13 cellular contexts compared by ENCODE assay signal in the genomic region with DNA sequence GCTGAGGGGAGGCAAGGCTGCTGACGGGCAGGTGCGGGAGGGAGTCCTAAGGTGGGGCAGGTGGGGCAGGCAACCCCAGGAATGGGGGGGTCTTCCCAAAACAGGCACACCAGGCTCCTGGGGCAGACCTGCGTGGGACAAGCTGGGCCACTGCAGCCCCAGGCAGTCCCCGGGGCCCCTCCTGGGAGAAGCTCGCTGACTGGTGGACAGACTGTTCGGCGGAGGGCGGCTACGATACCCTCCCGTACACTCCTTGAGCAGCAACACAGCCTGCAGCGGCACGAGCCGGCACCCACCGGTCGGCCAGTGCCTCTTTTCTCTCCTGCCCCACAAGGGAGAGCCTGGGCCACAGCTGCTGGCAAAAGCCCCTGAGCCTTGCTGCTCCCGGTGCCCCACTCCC.
DNase-seq lines count a peak whose midpoint lies in the region; ATAC-seq and TF ChIP-seq lines count a peak whose summit lies in the region.
"Had no signal": no experiment of that assay in that cellular context is flagged by ENCODE, and none has a peak within 500 bp of the region (broad histone marks: within the 10 kb centered on the region; RNA-seq: fewer than 3 reads in every experiment).

No MANE protein-coding gene starts in this region.

- no peak overlapping the region for H3K4ac ChIP-seq in trophoblast cell (ENCODE audit: low read depth, low read length)

- ATAC-seq in Right ventricle myocardium inferior = no peak
- no peak for ATAC-seq in stimulated activated effector memory CD8-positive, alpha-beta T cell treated with anti-CD3 and anti-CD28 coated beads, Interleukin-12 subunit alpha, Interleukin-12 subunit beta, amount 100 ng/mL, for 72 hours

- no peaks in the 10 kb centered on the region for H3K27me3 ChIP-seq in right atrium auricular region
- H3K27me3 ChIP-seq in trophoblast cell (ENCODE audit: insufficient read depth, low read length) = no peaks in the 10 kb centered on the region
- no peaks in the 10 kb centered on the region for H3K27me3 ChIP-seq in BE2C

- H3K9me3 ChIP-seq in right atrium auricular region = no peaks in the 10 kb centered on the region
- peaks cover 6% of the 10 kb centered on the region for H3K9me3 ChIP-seq in trophoblast cell (ENCODE audit: insufficient read depth, low read depth, low read length)
- no peaks in the 10 kb centered on the region for H3K9me3 ChIP-seq in BE2C
- H3K9me3 ChIP-seq: Caco-2 had no signal

- H3K27ac ChIP-seq in right atrium auricular region (peak overlapping the region in 1 of 2 donors; percentile 44), trophoblast cell (ENCODE audit: low read depth, low read length) (no peak overlapping the region)
- H3K27ac ChIP-seq: C4-2B had no signal

- H4K91ac ChIP-seq in trophoblast cell (ENCODE audit: low read depth, low read length) = no peak overlapping the region

- H3K36me3 ChIP-seq in right atrium auricular region (peaks cover 76% of the 10 kb centered on the region), trophoblast cell (ENCODE audit: control insufficient read depth in 1 of 2, insufficient read depth in 2 of 2, low read length in 2 of 2) (peaks cover 80 to 90% of the 10 kb centered on the region in 2 experiments), BE2C (peaks cover 6% of the 10 kb centered on the region)

- no peak overlapping the region for H2AK5ac ChIP-seq in trophoblast cell (ENCODE audit: low read length)

- no peaks in the 10 kb centered on the region for H3K79me1 ChIP-seq in trophoblast cell (ENCODE audit: low read length)

- H3K4me1 ChIP-seq in right atrium auricular region (peaks cover 0 to 23% of the 10 kb centered on the region in 2 donors), trophoblast cell (ENCODE audit: control insufficient read depth in 1 of 2, insufficient read depth in 2 of 2, low read length in 2 of 2) (no peaks in the 10 kb centered on the region), BE2C (no peaks in the 10 kb centered on the region)
- H3K4me1 ChIP-seq: Caco-2 had no signal

- H3K27me3 Mint-ChIP-seq in IgD-negative memory B cell (no peaks in the 10 kb centered on the region), glutamatergic neuron (ENCODE audit: unreplicated experiment) (peaks cover 28% of the 10 kb centered on the region), type B pancreatic cell (no peaks in the 10 kb centered on the region)
- H3K27me3 Mint-ChIP-seq: B cell; CD4-positive, alpha-beta T cell had no signal

- no peaks in the 10 kb centered on the region for H3K9me3 Mint-ChIP-seq in IgD-negative memory B cell
- peaks cover 17% of the 10 kb centered on the region for H3K9me3 Mint-ChIP-seq in glutamatergic neuron (ENCODE audit: unreplicated experiment)
- H3K9me3 Mint-ChIP-seq in stimulated activated effector memory CD8-positive, alpha-beta T cell treated with anti-CD3 and anti-CD28 coated beads, Interleukin-12 subunit alpha, Interleukin-12 subunit beta, amount 100 ng/mL, for 72 hours = no peaks in the 10 kb centered on the region
- no peaks in the 10 kb centered on the region for H3K9me3 Mint-ChIP-seq in type B pancreatic cell
- H3K9me3 Mint-ChIP-seq: CD4-positive, alpha-beta T cell; H9 had no signal

- H3K9ac ChIP-seq in trophoblast cell (ENCODE audit: low read length) = no peak overlapping the region

- no peaks in the 10 kb centered on the region for H3K36me3 Mint-ChIP-seq in IgD-negative memory B cell
- H3K36me3 Mint-ChIP-seq in glutamatergic neuron (ENCODE audit: unreplicated experiment) = peaks cover 8% of the 10 kb centered on the region
- H3K36me3 Mint-ChIP-seq in stimulated activated effector memory CD8-positive, alpha-beta T cell treated with anti-CD3 and anti-CD28 coated beads, Interleukin-12 subunit alpha, Interleukin-12 subunit beta, amount 100 ng/mL, for 72 hours = peaks cover 89% of the 10 kb centered on the region
- H3K36me3 Mint-ChIP-seq in type B pancreatic cell = no peaks in the 10 kb centered on the region

- no peak overlapping the region for H3K14ac ChIP-seq in trophoblast cell (ENCODE audit: low read length)

- H4K12ac ChIP-seq in trophoblast cell (ENCODE audit: low read depth, low read length) = no peak overlapping the region

- no peak overlapping the region for H3K4me2 ChIP-seq in trophoblast cell (ENCODE audit: low read length)

- H3K27ac Mint-ChIP-seq in IgD-negative memory B cell = peak overlapping the region in 2 of 3 donors; percentile 53 to 71
- peak overlapping the region; percentile 85 for H3K27ac Mint-ChIP-seq in glutamatergic neuron (ENCODE audit: unreplicated experiment)
- peak overlapping the region; percentile 75 for H3K27ac Mint-ChIP-seq in stimulated activated effector memory CD8-positive, alpha-beta T cell treated with anti-CD3 and anti-CD28 coated beads, Interleukin-12 subunit alpha, Interleukin-12 subunit beta, amount 100 ng/mL, for 72 hours
- H3K27ac Mint-ChIP-seq in type B pancreatic cell = no peak overlapping the region
- H3K27ac Mint-ChIP-seq: B cell; CD4-positive, alpha-beta T cell had no signal

- H3K23ac ChIP-seq in trophoblast cell (ENCODE audit: low read length) = no peak overlapping the region

- no CpG with 5 or more reads among the region's 16 CpGs for WGBS in trophoblast cell (ENCODE audit: extremely low coverage, insufficient coverage, insufficient read length)

- intact Hi-C loops in Right ventricle myocardium inferior (cut with DNase I) = no loop called here

- H3K4me3 ChIP-seq in right atrium auricular region = no peak overlapping the region
- no peak overlapping the region for H3K4me3 ChIP-seq in trophoblast cell (ENCODE audit: low read depth, low read length)
- no peak overlapping the region for H3K4me3 ChIP-seq in BE2C (ENCODE audit: low read depth, low read length)

- H2BK5ac ChIP-seq in trophoblast cell (ENCODE audit: low read depth, low read length, poor library complexity) = no peak overlapping the region

- no peak overlapping the region for H3K18ac ChIP-seq in trophoblast cell (ENCODE audit: low read length)

- TF ChIP-seq CTCF in right atrium auricular region (IDR thresholded peaks at IDR 0.05) (no peak), glutamatergic neuron (IDR thresholded peaks at IDR 0.05; ENCODE audit: partially characterized antibody, unreplicated experiment) (no peak), type B pancreatic cell (conservative IDR thresholded peaks at IDR 0.05) (no peak), BE2C (IDR thresholded peaks at IDR 0.05; ENCODE audit: low read depth, low read length) (no peak)

- H3K4me1 Mint-ChIP-seq in IgD-negative memory B cell (peaks cover 0 to 7% (median 6%) of the 10 kb centered on the region in 3 donors), glutamatergic neuron (ENCODE audit: low read depth, unreplicated experiment) (peaks cover 33% of the 10 kb centered on the region), type B pancreatic cell (ENCODE audit: unreplicated experiment) (no peaks in the 10 kb centered on the region)
- H3K4me1 Mint-ChIP-seq in stimulated activated effector memory CD8-positive, alpha-beta T cell treated with anti-CD3 and anti-CD28 coated beads, Interleukin-12 subunit alpha, Interleukin-12 subunit beta, amount 100 ng/mL, for 72 hours = no peaks in the 10 kb centered on the region

- no peaks in the 10 kb centered on the region for H3K79me2 ChIP-seq in trophoblast cell (ENCODE audit: control insufficient read depth, insufficient read depth, low read length, poor library complexity)

- H4K8ac ChIP-seq in trophoblast cell (ENCODE audit: low read depth, low read length) = no peak overlapping the region

- no peak overlapping the region for H2BK120ac ChIP-seq in trophoblast cell (ENCODE audit: insufficient read depth, low read length, poor library complexity)

- no peak overlapping the region for H2AFZ ChIP-seq in trophoblast cell (ENCODE audit: insufficient read depth, low read length, poor library complexity)

- no peak overlapping the region for H2BK12ac ChIP-seq in trophoblast cell (ENCODE audit: low read length)

- DNase-seq in Right ventricle myocardium inferior (ENCODE audit: missing footprints) (peak; percentile 56), right atrium auricular region (ENCODE audit: low spot score) (no peak), glutamatergic neuron (no peak), trophoblast cell (no peak), type B pancreatic cell (ENCODE audit: extremely low spot score, unreplicated experiment) (no peak), BE2C (no peak)
- DNase-seq in stimulated activated effector memory CD8-positive, alpha-beta T cell treated with anti-CD3 and anti-CD28 coated beads, Interleukin-12 subunit alpha, Interleukin-12 subunit beta, amount 100 ng/mL, for 72 hours (ENCODE audit: low spot score in 2 of 2) = no peak
- DNase-seq: Caco-2; CD4-positive, alpha-beta T cell; H9 had no signal

- no peak overlapping the region for H3K4me3 Mint-ChIP-seq in IgD-negative memory B cell
- H3K4me3 Mint-ChIP-seq in glutamatergic neuron (ENCODE audit: unreplicated experiment) = peak overlapping the region; percentile 50
- no peak overlapping the region for H3K4me3 Mint-ChIP-seq in stimulated activated effector memory CD8-positive, alpha-beta T cell treated with anti-CD3 and anti-CD28 coated beads, Interleukin-12 subunit alpha, Interleukin-12 subunit beta, amount 100 ng/mL, for 72 hours
- no peak overlapping the region for H3K4me3 Mint-ChIP-seq in type B pancreatic cell
- H3K4me3 Mint-ChIP-seq: B cell; CD4-positive, alpha-beta T cell; H9 had no signal
